In the genomic region with DNA sequence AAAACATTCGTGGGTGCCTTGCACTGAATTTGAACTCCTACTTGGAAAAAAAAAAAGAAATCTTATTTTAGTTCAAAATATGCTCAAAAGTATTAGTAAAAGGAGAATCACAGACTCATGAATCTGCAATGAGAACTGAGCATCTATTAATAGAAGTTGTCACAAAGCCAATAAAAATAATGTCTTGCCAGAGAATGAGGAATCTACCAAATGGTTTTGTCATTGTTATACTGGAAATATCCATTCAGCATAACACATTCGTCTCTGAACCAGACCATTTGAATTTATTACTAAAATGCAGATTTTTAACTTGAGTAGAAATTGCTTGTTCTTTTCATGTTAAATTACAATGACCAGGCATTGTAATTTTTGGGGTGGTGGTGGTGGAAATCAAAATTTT, we compare ENCODE assay signal across 19 cellular contexts. TPM values are rescaled to one million over a fixed set of nuclear protein-coding genes. Genes with fewer than 3 reads are reported as not detected.
A peak's percentile ranks its signal among the peaks of the same experiment; 100 is the strongest.
DNase-seq lines count a peak whose midpoint lies in the region; ATAC-seq, FAIRE-seq and TF ChIP-seq lines count a peak whose summit lies in the region.
"Had no signal": no experiment of that assay in that cellular context is flagged by ENCODE, and none has a peak within 500 bp of the region (broad histone marks: within the 10 kb centered on the region; RNA-seq: fewer than 3 reads in every experiment).

No MANE protein-coding gene starts in this region.

- FAIRE-seq in bronchial epithelial cell (lab: Jason Lieb, UNC): no peak
- FAIRE-seq: GM12878 had no signal

- peak overlapping the region; percentile 48 for H3K4me3 Mint-ChIP-seq in HFFc6
- H3K4me3 Mint-ChIP-seq in type B pancreatic cell: no peak overlapping the region
- H3K4me3 Mint-ChIP-seq: activated T-helper 17 cell treated with anti-CD3 and anti-CD28 coated beads, Interleukin-2, amount 50 U/mL, for 72 hours; central memory CD8-positive, alpha-beta T cell had no signal

- H3K36me3 Mint-ChIP-seq in HFFc6 (ENCODE audit: low read depth): no peaks in the 10 kb centered on the region; the same call in 1 of the 2 replicates
- H3K36me3 Mint-ChIP-seq in type B pancreatic cell: no peaks in the 10 kb centered on the region

- H3K9me3 Mint-ChIP-seq in HFFc6 (no peaks in the 10 kb centered on the region), type B pancreatic cell (no peaks in the 10 kb centered on the region)
- H3K9me3 Mint-ChIP-seq: activated T-helper 17 cell treated with anti-CD3 and anti-CD28 coated beads, Interleukin-2, amount 50 U/mL, for 72 hours; central memory CD8-positive, alpha-beta T cell had no signal

- H3K27ac ChIP-seq in right atrium auricular region: peak overlapping the region; percentile 7 to 19
- H3K27ac ChIP-seq: esophagus squamous epithelium, transverse colon had no signal

- no peaks in the 10 kb centered on the region for H3K9me3 ChIP-seq in right atrium auricular region
- H3K9me3 ChIP-seq: esophagus squamous epithelium, mucosa of descending colon, transverse colon had no signal

- H3K4me3 ChIP-seq in AG04449 (ENCODE audit: low read depth, low read length) (no peak overlapping the region), bronchial epithelial cell (ENCODE audit: low read depth, low read length) (no peak overlapping the region), right atrium auricular region (no peak overlapping the region)
- H3K4me3 ChIP-seq: esophagus squamous epithelium, GM12878, mucosa of descending colon, transverse colon had no signal

- H3K27ac Mint-ChIP-seq in HFFc6: peak overlapping the region; percentile 94
- no peak overlapping the region for H3K27ac Mint-ChIP-seq in type B pancreatic cell
- H3K27ac Mint-ChIP-seq: activated T-helper 17 cell treated with anti-CD3 and anti-CD28 coated beads, Interleukin-2, amount 50 U/mL, for 72 hours had no signal

- H3K4me1 ChIP-seq in right atrium auricular region: peaks cover 0 to 44% of the 10 kb centered on the region in 2 donors

- TF ChIP-seq CTCF in AG04449 (IDR thresholded peaks at IDR 0.05; ENCODE audit: insufficient read depth, low read length, missing control alignments): no peak
- no peak for TF ChIP-seq CTCF in HFFc6 (IDR thresholded peaks at IDR 0.05)
- no peak for TF ChIP-seq CTCF in bronchial epithelial cell (IDR thresholded peaks at IDR 0.05; ENCODE audit: insufficient read depth, low read length, severe bottlenecking)
- no peak for TF ChIP-seq CTCF in right atrium auricular region (IDR thresholded peaks at IDR 0.05)
- TF ChIP-seq CTCF in type B pancreatic cell (conservative IDR thresholded peaks at IDR 0.05): no peak

- H3K4me1 Mint-ChIP-seq in HFFc6 (ENCODE audit: low read depth) (peaks cover 79% of the 10 kb centered on the region), type B pancreatic cell (ENCODE audit: unreplicated experiment) (peaks cover 3% of the 10 kb centered on the region)
- H3K4me1 Mint-ChIP-seq: activated T-helper 17 cell treated with anti-CD3 and anti-CD28 coated beads, Interleukin-2, amount 50 U/mL, for 72 hours; central memory CD8-positive, alpha-beta T cell had no signal

- CTCF ChIA-PET in AG04449 (lab: Yijun Ruan, JAX): interaction anchor here (1.9 kb wide), 1 partner anchor 10 kb away, joined by 6 read pairs; no protein-coding TSS in a partner anchor

- H3K27me3 ChIP-seq in bronchial epithelial cell (ENCODE audit: control insufficient read depth, insufficient read depth, low read length) (no peaks in the 10 kb centered on the region), right atrium auricular region (no peaks in the 10 kb centered on the region)
- H3K27me3 ChIP-seq: esophagus squamous epithelium, transverse colon had no signal

- H3K36me3 ChIP-seq in bronchial epithelial cell (ENCODE audit: control insufficient read depth, insufficient read depth, low read length): no peaks in the 10 kb centered on the region
- H3K36me3 ChIP-seq in right atrium auricular region: no peaks in the 10 kb centered on the region
- H3K36me3 ChIP-seq: esophagus squamous epithelium, transverse colon had no signal

- POLR2A ChIA-PET in AG04449 (lab: Yijun Ruan, JAX): no interaction called here

- H3K27me3 Mint-ChIP-seq in HFFc6 (ENCODE audit: insufficient read depth) (no peaks in the 10 kb centered on the region; the same call in 1 of the 2 replicates), type B pancreatic cell (peaks cover 21% of the 10 kb centered on the region)
- H3K27me3 Mint-ChIP-seq: central memory CD8-positive, alpha-beta T cell had no signal

- no peak for ATAC-seq in GM18858 (IDR thresholded peaks at IDR 0.05; ENCODE audit: unreplicated experiment)
- ATAC-seq: activated T-helper 17 cell treated with anti-CD3 and anti-CD28 coated beads, Interleukin-2, amount 50 U/mL, for 72 hours; GM12878; mucosa of descending colon had no signal

- DNase-seq in AG04449 (ENCODE audit: low read depth, low spot score): peak; percentile 56
- peak; percentile 82 for DNase-seq in HFFc6
- peak; percentile 25 for DNase-seq in bronchial epithelial cell (ENCODE audit: low read depth)
- DNase-seq in right atrium auricular region (ENCODE audit: low spot score): no peak
- no peak for DNase-seq in type B pancreatic cell (ENCODE audit: extremely low spot score, unreplicated experiment)
- DNase-seq in SKM-1 (lab: John Stamatoyannopoulos, UW; ENCODE audit: unreplicated experiment): no peak
- DNase-seq in GDM1 (lab: John Stamatoyannopoulos, UW): no peak
- DNase-seq: activated CD4-positive, alpha-beta T cell treated with anti-CD3 and anti-CD28 coated beads, Interleukin-2, amount 50 U/mL, for 48 hours; AML-193; esophagus squamous epithelium; mucosa of descending colon; NCI-H146; NCI-H748 treated with DMSO at 0.1 percent for 48 hours; SHP77; transverse colon had no signal

RNA-seq across cellular contexts. Expression of a gene that starts 11.6 kb away (rescaled TPM):
- 1 to 10 TPM; 2.6 to 4.3 (median 3.1) TPM for total RNA-seq in HFFc6 (2021; fragmentation: NEBNext Ultra II Directional; extraction: Animal tissue kit (Norgen Biotek cat#: 25700))
- total RNA-seq in bronchial epithelial cell (0.38 and 0.53 TPM in 2 replicates), right atrium auricular region (10 to 100 TPM; 22.0 to 26.1 TPM), type B pancreatic cell (ENCODE audit: low replicate concordance) (1.2 and 4.2 TPM in 2 replicates)

Comparison
In these comparisons a context has a peak if more than half of its experiments do, and no peak if none do; other contexts are left out.
1. DNase-seq: peak in AG04449 (single experiment), HFFc6 (single experiment) and bronchial epithelial cell (single experiment); none in right atrium auricular region (single experiment), type B pancreatic cell (single experiment), SKM-1 (single experiment) and GDM1 (single experiment).